8 cellular contexts compared by ENCODE assay signal in the genomic region with DNA sequence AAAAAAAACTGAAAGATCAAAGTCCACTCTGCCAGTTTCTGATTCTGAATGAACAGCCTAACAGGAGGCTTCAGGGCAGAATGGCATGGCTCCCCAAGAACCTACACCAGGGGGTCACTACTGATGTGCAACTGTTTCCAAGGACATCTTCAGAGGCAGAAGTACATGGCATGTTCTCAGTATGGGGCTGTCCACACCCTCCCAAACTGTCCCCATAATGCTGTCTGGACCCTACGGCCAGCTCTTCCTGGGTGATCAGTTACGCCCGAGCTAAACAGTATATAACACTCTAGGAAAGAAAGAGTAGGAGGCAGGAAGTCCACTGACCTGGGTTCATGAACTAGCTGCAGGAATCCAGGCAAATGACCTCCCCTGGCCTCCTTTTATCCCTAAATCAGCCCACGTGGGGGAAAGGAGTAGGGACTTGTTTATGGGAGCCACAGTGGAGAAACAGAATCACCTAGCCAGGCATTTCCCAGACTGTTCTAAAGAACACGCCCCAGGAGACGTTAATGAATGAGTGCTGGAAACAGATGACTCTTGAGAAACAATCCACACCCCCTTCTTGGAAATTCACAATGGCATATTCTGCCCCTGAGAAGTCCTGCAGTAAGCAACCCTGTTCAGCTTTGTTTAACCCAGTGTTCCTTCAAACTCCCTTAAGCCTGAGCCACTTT. TPM values are rescaled to one million over a fixed set of nuclear protein-coding genes. Genes with fewer than 3 reads are reported as not detected.
DNase-seq lines count a peak whose midpoint lies in the region; ATAC-seq and TF ChIP-seq lines count a peak whose summit lies in the region.

No MANE protein-coding gene starts in this region.

- H3K4me1 Mint-ChIP-seq in activated CD8-positive, alpha-beta T cell treated with anti-CD3 and anti-CD28 coated beads for 36 hours (ENCODE audit: low read depth): peaks cover 70% of the 10 kb centered on the region

- no peak for ATAC-seq in activated CD8-positive, alpha-beta T cell treated with anti-CD3 and anti-CD28 coated beads for 36 hours
- ATAC-seq in GM19455 (IDR thresholded peaks at IDR 0.05; ENCODE audit: unreplicated experiment) (no peak), HG02870 (IDR thresholded peaks at IDR 0.05; ENCODE audit: unreplicated experiment) (no peak), HG03378 (IDR thresholded peaks at IDR 0.05; ENCODE audit: unreplicated experiment) (no peak)

- no peaks in the 10 kb centered on the region for H3K9me3 Mint-ChIP-seq in activated CD8-positive, alpha-beta T cell treated with anti-CD3 and anti-CD28 coated beads for 36 hours

- H3K4me3 Mint-ChIP-seq in activated CD8-positive, alpha-beta T cell treated with anti-CD3 and anti-CD28 coated beads for 36 hours: peak overlapping the region; percentile 88

- DNase-seq in GF-D8 (lab: John Stamatoyannopoulos, UW): peak; percentile 22
- no peak for DNase-seq in activated CD8-positive, alpha-beta T cell treated with anti-CD3 and anti-CD28 coated beads for 36 hours
- peak; percentile 28 to 69 for DNase-seq in foreskin fibroblast
- no peak for DNase-seq in sigmoid colon
- no peak for DNase-seq in SK-N-DZ (ENCODE audit: low spot score)

- H3K4me1 ChIP-seq in sigmoid colon: peaks cover 0 to 74% (median 72%) of the 10 kb centered on the region in 4 donors

- peak overlapping the region; percentile 91 to 99 (median 96) for H3K27ac ChIP-seq in sigmoid colon

- no peaks in the 10 kb centered on the region for H3K27me3 ChIP-seq in sigmoid colon

- H3K36me3 ChIP-seq in sigmoid colon: no peaks in the 10 kb centered on the region

- H3K4me3 ChIP-seq in foreskin fibroblast (ENCODE audit: low read depth in 1 of 2, low read length in 2 of 2) (peak overlapping the region; percentile 86 to 95), sigmoid colon (peak overlapping the region in 3 of 4 donors; percentile 67 to 97 (median 76))

- no peaks in the 10 kb centered on the region for H3K27me3 Mint-ChIP-seq in activated CD8-positive, alpha-beta T cell treated with anti-CD3 and anti-CD28 coated beads for 36 hours

- no peaks in the 10 kb centered on the region for H3K9me3 ChIP-seq in sigmoid colon

- intact Hi-C loops in activated CD8-positive, alpha-beta T cell treated with anti-CD3 and anti-CD28 coated beads for 36 hours (cut with micrococcal nuclease): loop anchor here (5.0 kb wide), 1 partner anchor 108 kb away; a partner anchor contains a TSS
- intact Hi-C loops in sigmoid colon (cut with DNase I): loop anchor here (5.0 to 10.0 kb wide), 4 partner anchors 78 to 355 kb away; a partner anchor contains a TSS

- CTCF ChIA-PET in activated CD8-positive, alpha-beta T cell treated with anti-CD3 and anti-CD28 coated beads for 36 hours (lab: Charles Lee): interaction anchor here (1.1 to 8.8 kb wide), 8 partner anchors 12 to 175 kb away, joined by 3 to 125 read pairs (median 8); a partner anchor contains a TSS

- POLR2A ChIA-PET in activated CD8-positive, alpha-beta T cell treated with anti-CD3 and anti-CD28 coated beads for 36 hours (lab: Charles Lee): interaction anchor here (1.4 to 3.3 kb wide), 3 partner anchors 12 to 112 kb away, joined by 4 to 39 read pairs (median 6); no protein-coding TSS in a partner anchor

- TF ChIP-seq CTCF in activated CD8-positive, alpha-beta T cell treated with anti-CD3 and anti-CD28 coated beads for 36 hours (IDR thresholded peaks at IDR 0.05): no peak
- TF ChIP-seq CTCF in foreskin fibroblast (IDR thresholded peaks at IDR 0.05; ENCODE audit: low read depth, low read length) (no peak), sigmoid colon (IDR thresholded peaks at IDR 0.05) (no peak)

- no peak for TF ChIP-seq EP300 in sigmoid colon (IDR thresholded peaks at IDR 0.05)

- WGBS in sigmoid colon, 2 donors: 6 to 39% methylated on average over 6 of the region's 6 CpGs

- H3K27ac Mint-ChIP-seq in activated CD8-positive, alpha-beta T cell treated with anti-CD3 and anti-CD28 coated beads for 36 hours: peak overlapping the region; percentile 92

- TF ChIP-seq POLR2A in sigmoid colon (IDR thresholded peaks at IDR 0.05): no peak

- peaks cover 19% of the 10 kb centered on the region for H3K36me3 Mint-ChIP-seq in activated CD8-positive, alpha-beta T cell treated with anti-CD3 and anti-CD28 coated beads for 36 hours (ENCODE audit: low read depth)

RNA-seq across cellular contexts. Expression of a gene that starts 2.5 kb away (rescaled TPM):
- total RNA-seq in activated CD8-positive, alpha-beta T cell treated with anti-CD3 and anti-CD28 coated beads for 36 hours: 10 to 100 TPM; 53.5 to 57.9 TPM
- 100 to 1,000 TPM; 116 to 157 (median 146) TPM for total RNA-seq in sigmoid colon
- 100 to 1,000 TPM in 2 of 3 donors, 10 to 100 TPM in 1; 90.2 to 204 (median 109) TPM for polyA plus RNA-seq in sigmoid colon
- polyA plus RNA-seq in SK-N-DZ (2014; cell fraction: cytosol; rRNA removed): 1.6 and 2.0 TPM in 2 replicates
- 1.4 TPM in 2 replicates for polyA plus RNA-seq in SK-N-DZ (2014; cell fraction: nucleus; rRNA removed)

RNA-seq across cellular contexts. Expression of a gene that starts 19.5 kb away (rescaled TPM):
- 10 to 100 TPM; 19.8 to 24.4 TPM for total RNA-seq in activated CD8-positive, alpha-beta T cell treated with anti-CD3 and anti-CD28 coated beads for 36 hours
- total RNA-seq in sigmoid colon: 10 to 100 TPM; 46.8 to 95.1 (median 69.1) TPM
- polyA plus RNA-seq in sigmoid colon: 100 to 1,000 TPM; 112 to 199 (median 190) TPM
- 72.8 and 76.1 TPM in 2 replicates for polyA plus RNA-seq in SK-N-DZ (2014; cell fraction: cytosol; rRNA removed)
- 54.6 and 55.3 TPM in 2 replicates for polyA plus RNA-seq in SK-N-DZ (2014; cell fraction: nucleus; rRNA removed)

RNA-seq across cellular contexts. Expression of a gene that starts 19.8 kb away (rescaled TPM):
- total RNA-seq in activated CD8-positive, alpha-beta T cell treated with anti-CD3 and anti-CD28 coated beads for 36 hours: 10 to 100 TPM; 75.8 to 82.8 TPM
- total RNA-seq in sigmoid colon: 100 to 1,000 TPM in 1 of 4 donors, 10 to 100 TPM in 3; 85.7 to 103 (median 90.0) TPM
- polyA plus RNA-seq in sigmoid colon: 100 to 1,000 TPM; 108 to 141 (median 138) TPM
- polyA plus RNA-seq in SK-N-DZ (2014; cell fraction: cytosol; rRNA removed): 128 and 170 TPM in 2 replicates
- polyA plus RNA-seq in SK-N-DZ (2014; cell fraction: nucleus; rRNA removed): 197 and 224 TPM in 2 replicates

RNA-seq across cellular contexts. Expression of a gene that starts 29.0 kb away (rescaled TPM):
- under 1 TPM; 0.16 to 0.45 TPM for total RNA-seq in activated CD8-positive, alpha-beta T cell treated with anti-CD3 and anti-CD28 coated beads for 36 hours
- total RNA-seq in sigmoid colon: 1 to 10 TPM; 3.1 to 7.1 (median 5.4) TPM
- polyA plus RNA-seq in sigmoid colon: 1 to 10 TPM in 2 of 3 donors, under 1 TPM in 1; 0.60 to 2.5 (median 1.4) TPM
- 0.91 and 1.2 TPM in 2 replicates for polyA plus RNA-seq in SK-N-DZ (2014; cell fraction: cytosol; rRNA removed)
- 1.3 TPM in 1 of 2 replicates, not detected in the other for polyA plus RNA-seq in SK-N-DZ (2014; cell fraction: nucleus; rRNA removed)

Comparison
In these comparisons a context has a peak if more than half of its experiments do, and no peak if none do; other contexts are left out.
1. DNase-seq: peak in GF-D8 (single experiment) and foreskin fibroblast (2 of 2); none in activated CD8-positive, alpha-beta T cell treated with anti-CD3 and anti-CD28 coated beads for 36 hours (single experiment), sigmoid colon (single experiment) and SK-N-DZ (single experiment).